1 cellular context compared by ENCODE assay signal in the genomic region with DNA sequence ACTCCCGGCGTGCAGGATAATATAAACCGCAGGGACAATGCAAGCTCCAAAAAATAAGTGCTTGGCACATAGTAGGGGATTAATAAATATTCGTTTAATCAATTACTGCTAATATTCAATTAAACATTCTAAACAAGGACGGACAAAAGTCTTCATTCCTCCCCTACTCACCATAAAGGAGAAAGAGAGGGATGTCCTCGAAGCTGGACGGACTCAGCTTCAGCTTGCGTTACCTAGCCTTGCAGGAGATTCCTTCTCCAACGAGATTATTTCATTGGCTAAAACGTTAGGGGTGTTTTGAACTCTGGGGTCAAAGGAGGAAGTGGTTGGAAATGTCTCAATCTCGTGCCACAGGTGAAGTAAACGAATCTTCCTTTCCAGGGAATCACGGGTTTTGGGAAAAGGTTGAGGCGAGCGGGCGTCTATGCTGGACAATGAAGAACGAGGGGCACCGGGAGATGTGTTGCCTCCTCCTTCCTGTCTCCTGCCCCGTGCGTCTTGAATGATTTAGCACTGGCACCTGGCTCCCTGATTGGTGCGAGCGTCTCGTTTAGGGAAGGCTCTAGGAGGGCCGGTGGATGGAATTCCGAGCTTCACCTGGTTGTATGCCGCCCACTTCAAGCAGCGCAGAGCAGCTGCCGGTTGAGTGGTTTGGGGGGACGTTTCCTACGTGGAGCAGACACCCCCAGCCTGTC.
A peak's percentile ranks its signal among the peaks of the same experiment; 100 is the strongest.
TF ChIP-seq lines count a peak whose summit lies in the region.

No MANE protein-coding gene starts in this region.

TF ChIP-seq in K562, 482 proteins besides CTCF, POLR2A, EP300 and RAD21:
- no peak for TF ChIP-seq SMC3 (conservative IDR thresholded peaks at IDR 0.05; ENCODE audit: insufficient read depth, low read depth, low read length)
- peak; percentile 34; the same call in 1 of the 2 replicates for TF ChIP-seq MIER1 (IDR thresholded peaks at IDR 0.05; ENCODE audit: low read depth)
